In the genomic region with DNA sequence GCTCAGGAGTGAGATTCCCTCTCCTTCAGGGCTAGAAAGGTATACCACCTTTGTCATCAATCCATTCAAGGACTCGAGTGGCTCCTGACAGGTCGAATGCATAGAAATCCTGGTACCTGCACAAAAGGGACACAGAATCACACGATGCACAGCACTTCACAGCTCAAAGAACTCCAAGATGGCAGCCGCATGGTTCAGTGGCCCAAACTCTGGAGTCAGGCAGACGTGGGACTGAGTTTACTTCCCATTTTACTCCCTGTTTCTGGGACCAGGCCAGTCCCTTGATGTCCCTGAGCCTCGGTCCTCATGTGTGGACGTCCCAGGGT, we compare ENCODE assay signal across 8 cellular contexts. TPM values are rescaled to one million over a fixed set of nuclear protein-coding genes. Genes with fewer than 3 reads are reported as not detected.
DNase-seq lines count a peak whose midpoint lies in the region; ATAC-seq and TF ChIP-seq lines count a peak whose summit lies in the region.

No MANE protein-coding gene starts in this region.

- no peaks in the 10 kb centered on the region for H3K27me3 ChIP-seq in SJSA1 (replicated peaks)

- TF ChIP-seq CTCF in GM12875 (IDR thresholded peaks at IDR 0.05; ENCODE audit: borderline replicate concordance, insufficient read depth, low read depth, low read length): no peak
- no peak for TF ChIP-seq CTCF in fibroblast of mammary gland (conservative IDR thresholded peaks at IDR 0.05; ENCODE audit: control insufficient read depth, insufficient read depth, low read depth, low read length)
- no peak for TF ChIP-seq CTCF in retinal pigment epithelial cell (conservative IDR thresholded peaks at IDR 0.05; ENCODE audit: low read depth, low read length)

- H3K4me1 ChIP-seq in SJSA1 (replicated peaks): peaks cover 15% of the 10 kb centered on the region

- ATAC-seq in HG02938 (IDR thresholded peaks at IDR 0.05; ENCODE audit: unreplicated experiment): no peak

- H3K4me3 ChIP-seq in GM12875 (ENCODE audit: low read depth, low read length) (peak overlapping the region; percentile 86), SJSA1 (peak overlapping the region; percentile 77), fibroblast of mammary gland (ENCODE audit: control insufficient read depth, low read depth, low read length) (peak overlapping the region; percentile 95), retinal pigment epithelial cell (ENCODE audit: low read length) (peak overlapping the region; percentile 94)

- peak overlapping the region; percentile 70 for H3K27ac ChIP-seq in SJSA1

- H3K36me3 ChIP-seq in SJSA1: peaks cover 48% of the 10 kb centered on the region

- DNase-seq in SJSA1 (ENCODE audit: low read depth in 1 of 2, low spot score in 2 of 2): no peak
- DNase-seq in fibroblast of mammary gland (ENCODE audit: low read depth): no peak
- DNase-seq in retinal pigment epithelial cell (ENCODE audit: low read depth): no peak
- DNase-seq in SKM-1 (lab: John Stamatoyannopoulos, UW; ENCODE audit: unreplicated experiment): no peak
- no peak for DNase-seq in globus pallidus (ENCODE audit: low spot score)
- DNase-seq in foreskin melanocyte: no peak

- no peaks in the 10 kb centered on the region for H3K9me3 ChIP-seq in SJSA1 (replicated peaks)

RNA-seq across cellular contexts. Expression of a gene that starts 0.5 kb away (rescaled TPM):
- 16.2 and 22.8 TPM in 2 replicates for total RNA-seq in SJSA1 (2014; rRNA removed; shearing (Covaris generic))

RNA-seq across cellular contexts. Expression of a gene that starts 4.5 kb away (rescaled TPM):
- total RNA-seq in SJSA1 (2014; rRNA removed; shearing (Covaris generic)): 1.7 TPM in 1 of 2 replicates, not detected in the other

RNA-seq across cellular contexts. Expression of a gene that starts 52.7 kb away (rescaled TPM):
- total RNA-seq in SJSA1 (2014; rRNA removed; shearing (Covaris generic)): 8.1 and 10.1 TPM in 2 replicates
